In the genomic region with DNA sequence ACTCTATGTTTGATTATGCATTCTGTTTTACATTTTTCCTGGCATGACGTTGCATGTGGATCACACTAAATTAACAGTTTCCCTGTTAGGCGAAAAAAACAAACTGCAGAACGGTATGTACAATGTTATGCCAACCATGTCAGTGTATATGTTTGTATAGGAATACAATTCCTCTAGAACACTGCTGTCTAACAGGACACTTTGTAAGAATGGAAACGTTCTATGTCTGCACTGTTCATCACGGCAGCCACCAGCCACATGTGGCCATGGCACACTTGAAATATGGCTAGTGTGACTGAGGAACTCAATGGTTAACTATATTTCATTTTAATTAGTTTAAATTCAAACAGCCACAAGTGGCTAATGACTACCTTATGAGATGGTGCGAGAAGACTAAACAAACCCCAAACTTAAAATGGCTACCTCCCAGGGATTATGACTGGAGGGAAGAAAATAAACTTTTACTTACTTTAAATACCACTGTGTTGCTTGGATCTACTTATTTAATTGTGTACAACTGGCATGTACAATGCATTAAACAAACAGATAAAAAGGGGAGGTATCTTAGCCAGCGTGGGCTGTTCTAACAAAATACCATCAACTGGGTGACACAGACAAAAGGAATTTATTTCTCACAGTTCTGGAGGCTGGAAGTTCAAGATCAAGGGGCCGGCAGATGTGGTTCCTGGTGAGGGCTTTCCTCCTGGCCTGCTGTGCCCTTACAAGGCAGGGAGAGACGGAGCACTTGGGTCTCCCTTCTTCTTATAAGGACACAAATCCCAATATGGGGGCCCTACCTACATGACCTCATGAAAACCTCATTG, we compare ENCODE assay signal across 15 cellular contexts.
A peak's percentile ranks its signal among the peaks of the same experiment; 100 is the strongest.
DNase-seq lines count a peak whose midpoint lies in the region; ATAC-seq and TF ChIP-seq lines count a peak whose summit lies in the region.
"Had no signal": no experiment of that assay in that cellular context is flagged by ENCODE, and none has a peak within 500 bp of the region (broad histone marks: within the 10 kb centered on the region; RNA-seq: fewer than 3 reads in every experiment).

No MANE protein-coding gene starts in this region.

- peaks cover 45% of the 10 kb centered on the region for H3K79me2 ChIP-seq in mammary epithelial cell (ENCODE audit: insufficient read depth, low read length)

- POLR2A ChIA-PET in naive thymus-derived CD8-positive, alpha-beta T cell (lab: Charles Lee) = no interaction called here

- TF ChIP-seq CTCF in mammary epithelial cell (conservative IDR thresholded peaks at IDR 0.05 in 1 of 2, IDR thresholded peaks at IDR 0.05 in 1 of 2; ENCODE audit: extremely low read depth in 1 of 2, insufficient read depth in 1 of 2, low read depth in 1 of 2, low read length in 2 of 2) = no peak
- TF ChIP-seq CTCF in heart left ventricle (IDR thresholded peaks at IDR 0.05) = no peak

- H3K27me3 Mint-ChIP-seq in naive thymus-derived CD8-positive, alpha-beta T cell = no peaks in the 10 kb centered on the region

- H3K4me1 Mint-ChIP-seq in naive thymus-derived CD8-positive, alpha-beta T cell = peaks cover 58 to 93% (median 92%) of the 10 kb centered on the region in 4 donors

- H3K36me3 Mint-ChIP-seq in naive thymus-derived CD8-positive, alpha-beta T cell = peaks cover 0 to 38% (median 0%) of the 10 kb centered on the region in 3 donors

- H3K36me3 ChIP-seq in mammary epithelial cell (ENCODE audit: insufficient read depth, low read length) (no peaks in the 10 kb centered on the region), heart left ventricle (peaks cover 0 to 7% (median 0%) of the 10 kb centered on the region in 9 donors)
- H3K36me3 ChIP-seq: thoracic aorta had no signal

- H3K4me1 ChIP-seq in mammary epithelial cell (ENCODE audit: insufficient read depth, low read length) = peaks cover 39% of the 10 kb centered on the region
- peaks cover 8 to 90% (median 64%) of the 10 kb centered on the region in 12 donors for H3K4me1 ChIP-seq in heart left ventricle

- dilution Hi-C loops in mammary epithelial cell (cut with HindIII; ENCODE audit: low sequenced_read_pairs) = no loop called here

- CTCF ChIA-PET in mammary epithelial cell (lab: Charles Lee; ENCODE audit: low non-redundant PET) = no interaction called here

- no peak overlapping the region for H2AFZ ChIP-seq in mammary epithelial cell (ENCODE audit: low read depth, low read length)

- H3K9me3 ChIP-seq in mammary epithelial cell (replicated peaks; ENCODE audit: insufficient read depth, low read length) (no peaks in the 10 kb centered on the region), heart left ventricle (no peaks in the 10 kb centered on the region)
- H3K9me3 ChIP-seq: thoracic aorta had no signal

- H4K20me1 ChIP-seq in mammary epithelial cell (ENCODE audit: insufficient read depth, low read length) = no peaks in the 10 kb centered on the region

- DNase-seq in Daoy (ENCODE audit: low read depth) (peak; percentile 75), M059J (ENCODE audit: low read depth) (peak; percentile 91), mammary epithelial cell (no peak), MV-4-11 (lab: John Stamatoyannopoulos, UW) (no peak), NCI-H82 (lab: John Stamatoyannopoulos, UW) (no peak), heart left ventricle (no peak)
- DNase-seq in naive thymus-derived CD8-positive, alpha-beta T cell = no peak
- DNase-seq: activated CD4-positive, alpha-beta T cell treated with anti-CD3 and anti-CD28 coated beads for 4 hours; aorta; kidney; occipital lobe; SIG-M5; stimulated activated CD4-positive, alpha-beta T cell treated with anti-CD3 and anti-CD28 coated beads, Interleukin-4, amount 100 ng/mL, for 4 hours had no signal

- 80% methylated on average over 9 of the region's 9 CpGs for WGBS in mammary epithelial cell (ENCODE audit: low coverage, missing lambda C conversion rate)
- WGBS in heart left ventricle, 4 donors = 86 to 90% (median 88%) methylated on average over 9 of the region's 9 CpGs

- H3K27ac ChIP-seq in mammary epithelial cell (ENCODE audit: insufficient read depth, low read depth, low read length) (peak overlapping the region; percentile 24), heart left ventricle (no peak overlapping the region)
- H3K27ac ChIP-seq: thoracic aorta had no signal

- peak overlapping the region in 8 of 10 donors; percentile 38 to 90 (median 64) for H3K27ac Mint-ChIP-seq in naive thymus-derived CD8-positive, alpha-beta T cell

- ATAC-seq in naive thymus-derived CD8-positive, alpha-beta T cell = no peak
- ATAC-seq in heart left ventricle (no peak), GM18858 (IDR thresholded peaks at IDR 0.05; ENCODE audit: unreplicated experiment) (no peak)

- TF ChIP-seq POLR2A in heart left ventricle (IDR thresholded peaks at IDR 0.05) = no peak

- peak overlapping the region in 2 of 10 donors; percentile 5 to 62 for H3K4me3 Mint-ChIP-seq in naive thymus-derived CD8-positive, alpha-beta T cell

- no peak overlapping the region for H3K4me3 ChIP-seq in mammary epithelial cell (replicated peaks in 1 of 3; ENCODE audit: insufficient read depth in 1 of 3, low read depth in 2 of 3, low read length in 3 of 3)
- H3K4me3 ChIP-seq in heart left ventricle = no peak overlapping the region
- H3K4me3 ChIP-seq: thoracic aorta had no signal

- intact Hi-C loops in mammary epithelial cell (cut with micrococcal nuclease) (no loop called here), heart left ventricle (cut with DNase I) (no loop called here)

- in situ Hi-C loops in mammary epithelial cell (cut with MboI; ENCODE audit: low sequenced_read_pairs in 2 of 2) = no loop called here

- H3K9me3 Mint-ChIP-seq in naive thymus-derived CD8-positive, alpha-beta T cell = no peaks in the 10 kb centered on the region

- BruUV-seq in mammary epithelial cell (replicated peaks; lab: Mats Ljungman, UMichigan) = no TSS peak

- no peaks in the 10 kb centered on the region for H3K27me3 ChIP-seq in mammary epithelial cell (ENCODE audit: insufficient read depth, low read length)
- H3K27me3 ChIP-seq in heart left ventricle = no peaks in the 10 kb centered on the region

- no peak overlapping the region for H3K4me2 ChIP-seq in mammary epithelial cell (ENCODE audit: insufficient read depth, low read depth, low read length)

- no peak overlapping the region for H3K9ac ChIP-seq in mammary epithelial cell (ENCODE audit: insufficient read depth, low read length)

Comparison
In these comparisons a context has a peak if more than half of its experiments do, and no peak if none do; other contexts are left out.
1. DNase-seq: peak in Daoy (single experiment) and M059J (single experiment); none in mammary epithelial cell (single experiment), naive thymus-derived CD8-positive, alpha-beta T cell (0 of 10), MV-4-11 (single experiment), NCI-H82 (single experiment) and heart left ventricle (0 of 5).